ENCODE assay signal across 22 cellular contexts in genomic region chr10:71358292-71358691, GRCh38. TPM values are rescaled to one million over a fixed set of nuclear protein-coding genes. Genes with fewer than 3 reads are reported as not detected.
A peak's percentile ranks its signal among the peaks of the same experiment; 100 is the strongest.
DNase-seq lines count a peak whose midpoint lies in the region; ATAC-seq, FAIRE-seq and TF ChIP-seq lines count a peak whose summit lies in the region.
"Had no signal": no experiment of that assay in that cellular context is flagged by ENCODE, and none has a peak within 500 bp of the region (broad histone marks: within the 10 kb centered on the region; RNA-seq: fewer than 3 reads in every experiment).

No MANE protein-coding gene starts in this region.

- in situ Hi-C loops in GM12878 (cut with MboI), result loop anchor here (5.0 kb wide), 1 partner anchor 36 kb away; no protein-coding TSS in a partner anchor

- RAD21 ChIA-PET in GM12878 (lab: Charles Lee; ENCODE audit: unreplicated experiment), result interaction anchor here (1.6 kb wide), 1 partner anchor 15 kb away, joined by 7 read pairs; no protein-coding TSS in a partner anchor

- no peaks in the 10 kb centered on the region for H3K9me3 ChIP-seq in cardiac muscle cell (ENCODE audit: low read depth)
- no peaks in the 10 kb centered on the region for H3K9me3 ChIP-seq in right atrium auricular region
- no peaks in the 10 kb centered on the region for H3K9me3 ChIP-seq in GM12878 (replicated peaks; ENCODE audit: control insufficient read depth, insufficient read depth, low read length)
- no peaks in the 10 kb centered on the region for H3K9me3 ChIP-seq in gastroesophageal sphincter

- intact Hi-C loops in GM12878 (cut with micrococcal nuclease; ENCODE audit: unreplicated experiment) (no loop called here), sciatic nerve (cut with DNase I) (no loop called here)
- intact Hi-C loops in activated CD4-positive, alpha-beta memory T cell treated with anti-CD3 and anti-CD28 coated beads for 36 hours (cut with micrococcal nuclease), result no loop called here

- H3K4me1 ChIP-seq in cardiac muscle cell (ENCODE audit: low read depth) (no peaks in the 10 kb centered on the region), right atrium auricular region (peaks cover 0 to 7% of the 10 kb centered on the region in 2 donors), GM12878 (ENCODE audit: control insufficient read depth, insufficient read depth, low read length) (peaks cover 26% of the 10 kb centered on the region), gastroesophageal sphincter (peaks cover 0 to 3% (median 0%) of the 10 kb centered on the region in 3 donors)

- no peak overlapping the region for H3K9ac ChIP-seq in GM12878 (ENCODE audit: control insufficient read depth, insufficient read depth, low read length)

- ATAC-seq in GM12878 (no peak), sciatic nerve (peak; percentile 29), gastroesophageal sphincter (no peak)

- TF ChIP-seq EP300 in GM12878 (IDR thresholded peaks at IDR 0.05; ENCODE audit: borderline replicate concordance in 1 of 2, control insufficient read depth in 1 of 2, low read depth in 2 of 2, low read length in 2 of 2), result no peak
- TF ChIP-seq EP300 in gastroesophageal sphincter (IDR thresholded peaks at IDR 0.05), result no peak

- WGBS in GM12878 (ENCODE audit: insufficient coverage, insufficient replicate concordance, low lambda C conversion rate, missing lambda C conversion rate), result 72% methylated on average over 8 of the region's 8 CpGs
- WGBS in gastroesophageal sphincter (ENCODE audit: low coverage in 1 of 2), 2 donors, result 79% methylated on average over 5 of the region's 8 CpGs; no CpG with 5 or more reads in 1 of the 2 donors

- CTCF ChIA-PET in GM12878 (lab: Yijun Ruan, JAX), result interaction anchor here (0.8 to 3.1 kb wide), 6 partner anchors 12 to 50 kb away, joined by 4 to 11 read pairs (median 6); partner anchors contain the start of gene SLC29A3
- CTCF ChIA-PET in activated CD4-positive, alpha-beta memory T cell treated with anti-CD3 and anti-CD28 coated beads for 36 hours (lab: Charles Lee), result no interaction called here

- no peaks in the 10 kb centered on the region for H3K27me3 ChIP-seq in cardiac muscle cell
- H3K27me3 ChIP-seq in right atrium auricular region, result no peaks in the 10 kb centered on the region
- no peaks in the 10 kb centered on the region for H3K27me3 ChIP-seq in GM12878 (replicated peaks in 1 of 2; ENCODE audit: control insufficient read depth in 2 of 2, insufficient read depth in 2 of 2, low read length in 1 of 2)
- H3K27me3 ChIP-seq in gastroesophageal sphincter, result no peaks in the 10 kb centered on the region

- no peaks in the 10 kb centered on the region for H3K36me3 ChIP-seq in cardiac muscle cell
- H3K36me3 ChIP-seq in right atrium auricular region, result peaks cover 8% of the 10 kb centered on the region
- H3K36me3 ChIP-seq in GM12878 (ENCODE audit: control insufficient read depth in 2 of 2, insufficient read depth in 2 of 2, low read length in 1 of 2), result no peaks in the 10 kb centered on the region; a peak in 1 of 4 replicates
- peaks cover 0 to 93% of the 10 kb centered on the region in 2 donors for H3K36me3 ChIP-seq in gastroesophageal sphincter

- no peaks in the 10 kb centered on the region for H3K9me3 Mint-ChIP-seq in activated CD4-positive, alpha-beta memory T cell treated with anti-CD3 and anti-CD28 coated beads for 36 hours

- no peak overlapping the region for H3K27ac Mint-ChIP-seq in activated CD4-positive, alpha-beta memory T cell treated with anti-CD3 and anti-CD28 coated beads for 36 hours

- H3K4me1 Mint-ChIP-seq in activated CD4-positive, alpha-beta memory T cell treated with anti-CD3 and anti-CD28 coated beads for 36 hours (ENCODE audit: low read depth), result no peaks in the 10 kb centered on the region

- FAIRE-seq in GM12878 (lab: Jason Lieb, UNC), result no peak
- FAIRE-seq: A204.1, G401.6, GM18507, H1 had no signal

- POLR2A ChIA-PET in GM12878 (lab: Charles Lee), result interaction anchor here (1.0 to 1.3 kb wide), 2 partner anchors 18 kb away, joined by 3 read pairs; no protein-coding TSS in a partner anchor
- POLR2A ChIA-PET in activated CD4-positive, alpha-beta memory T cell treated with anti-CD3 and anti-CD28 coated beads for 36 hours (lab: Charles Lee), result no interaction called here

- no peak overlapping the region for H3K4me3 Mint-ChIP-seq in activated CD4-positive, alpha-beta memory T cell treated with anti-CD3 and anti-CD28 coated beads for 36 hours

- no peak for TF ChIP-seq POLR2A in GM12878 (IDR thresholded peaks at IDR 0.05; ENCODE audit: low read depth, low read length)
- no peak for TF ChIP-seq POLR2A in gastroesophageal sphincter (IDR thresholded peaks at IDR 0.05)

- DNase-seq in cardiac muscle cell (ENCODE audit: low read depth in 1 of 2, low spot score in 1 of 2), result peak; percentile 3 to 11
- no peak for DNase-seq in right atrium auricular region (ENCODE audit: low spot score)
- DNase-seq in GM12878 (ENCODE audit: low read depth, low spot score), result no peak
- no peak for DNase-seq in sciatic nerve (ENCODE audit: low spot score)
- no peak for DNase-seq in NOMO-1 treated with dmso at 0.1 percent for 144 hours (lab: John Stamatoyannopoulos, UW; ENCODE audit: unreplicated experiment)
- no peak for DNase-seq in activated CD4-positive, alpha-beta memory T cell treated with anti-CD3 and anti-CD28 coated beads for 36 hours
- DNase-seq in SHP77 (lab: John Stamatoyannopoulos, UW), result no peak
- DNase-seq: C1 segment of cervical spinal cord, DND-41, KBM-7, NCI-H1417 treated with DMSO at 0.1 percent for 48 hours, NCI-H1930, NCI-H2171, NCI-H446, NCI-H69, OCI-M1, RPMI8226 had no signal

- no peak overlapping the region for H3K4me3 ChIP-seq in cardiac muscle cell
- H3K4me3 ChIP-seq in right atrium auricular region, result no peak overlapping the region
- H3K4me3 ChIP-seq in GM12878, result no peak overlapping the region
- H3K4me3 ChIP-seq in gastroesophageal sphincter, result no peak overlapping the region

- H3K4me2 ChIP-seq in GM12878 (ENCODE audit: control insufficient read depth, insufficient read depth), result peak overlapping the region; percentile 30

- H3K27ac ChIP-seq in cardiac muscle cell (no peak overlapping the region), right atrium auricular region (no peak overlapping the region), GM12878 (ENCODE audit: control insufficient read depth, insufficient read depth) (peak overlapping the region; percentile 42), gastroesophageal sphincter (no peak overlapping the region)

- TF ChIP-seq CTCF in cardiac muscle cell (IDR thresholded peaks at IDR 0.05; ENCODE audit: low read depth, low read length) (no peak), right atrium auricular region (IDR thresholded peaks at IDR 0.05) (no peak), GM12878 (IDR thresholded peaks at IDR 0.05 in 2 of 3, conservative IDR thresholded peaks at IDR 0.05 in 1 of 3; ENCODE audit: control insufficient read depth in 2 of 3, extremely low read depth in 1 of 3, insufficient read depth in 1 of 3, low read depth in 3 of 3, low read length in 3 of 3) (no peak), gastroesophageal sphincter (IDR thresholded peaks at IDR 0.05) (no peak)

- H2AFZ ChIP-seq in GM12878 (ENCODE audit: control insufficient read depth, low read depth, low read length), result no peak overlapping the region

- SMC1A ChIA-PET in GM12878 (lab: Charles Lee; ENCODE audit: uncharacterized antibody, unreplicated experiment), result interaction anchor here (1.0 to 2.8 kb wide), 5 partner anchors 11 to 538 kb away, joined by 3 to 12 read pairs (median 5); no protein-coding TSS in a partner anchor

- no peak for TF ChIP-seq RAD21 in GM12878 (IDR thresholded peaks at IDR 0.05; ENCODE audit: insufficient read depth, low read depth, low read length)

- no peaks in the 10 kb centered on the region for H3K79me2 ChIP-seq in GM12878 (ENCODE audit: control insufficient read depth, insufficient read depth, low read length)

- BruUV-seq in GM12878 (replicated peaks; lab: Mats Ljungman, UMichigan), result no TSS peak

- no peaks in the 10 kb centered on the region for H4K20me1 ChIP-seq in GM12878 (ENCODE audit: control insufficient read depth, insufficient read depth)

- peaks cover 22% of the 10 kb centered on the region for H3K36me3 Mint-ChIP-seq in activated CD4-positive, alpha-beta memory T cell treated with anti-CD3 and anti-CD28 coated beads for 36 hours

- H3K27me3 Mint-ChIP-seq in activated CD4-positive, alpha-beta memory T cell treated with anti-CD3 and anti-CD28 coated beads for 36 hours, result no peaks in the 10 kb centered on the region

RNA-seq across cellular contexts. Expression of gene CDH23, which starts 38.4 kb away (rescaled TPM):
- total RNA-seq in cardiac muscle cell (0.51 and 0.78 TPM in 2 replicates), right atrium auricular region (1 to 10 TPM; 3.9 to 4.4 TPM), GM12878 (2014; rRNA removed) (0.22 and 0.40 TPM in 2 replicates), GM12878 (2014; rRNA removed; fragmentation: Illumina TruSeq; extraction: Trizol) (0.14 and 0.22 TPM in 2 replicates), GM12878 (2021) (0.16 and 0.26 TPM in 2 replicates), sciatic nerve (20.1 TPM), gastroesophageal sphincter (10 to 100 TPM in 3 of 4 donors, 1 to 10 TPM in 1; 5.1 to 33.5 (median 16.2) TPM)
- polyA plus RNA-seq in cardiac muscle cell (0.05 and 1.2 TPM in 2 replicates), GM12878 (2011; rRNA removed) (0.04 and 0.12 TPM in 2 replicates), GM12878 (2014; fragmentation: Illumina TruSeq; extraction: Trizol) (0.03 and 0.13 TPM in 2 replicates), GM12878 (2014; fragmentation: Nextera tagmentation; extraction: Ambion mirVana) (under 1 TPM in 1 of 2 experiments, not detected in 1; 0.09 TPM), GM12878 (2014; rRNA removed) (0.15 and 0.34 TPM in 2 replicates), GM12878 (2016; fragmentation: Nextera tagmentation; extraction: Ambion mirVana) (under 1 TPM; 0.12 to 0.15 TPM)
- 0.65 and 1.0 TPM in 2 replicates for total RNA-seq in GM12878 (2013; cell fraction: nucleolus; rRNA removed)
- polyA plus RNA-seq in GM12878 (2011; ENCODE audit: low read depth), result 0.05 TPM
- polyA plus RNA-seq in GM12878 (2011; cell fraction: cytosol; rRNA removed), result 0.10 and 0.12 TPM in 2 replicates
- 0.31 and 0.37 TPM in 2 replicates for polyA plus RNA-seq in GM12878 (2011; cell fraction: nucleus; rRNA removed)
- polyA plus RNA-seq in GM12878 (2012), result 0.18 and 0.25 TPM in 2 replicates
- 0.05 TPM in 1 of 2 replicates, not detected in the other for polyA minus RNA-seq in GM12878 (2011; rRNA and poly(A)+ RNA removed)
- not detected in 2 replicates for polyA minus RNA-seq in GM12878 (2011; cell fraction: cytosol; rRNA and poly(A)+ RNA removed)
- polyA minus RNA-seq in GM12878 (2011; cell fraction: nucleus; rRNA and poly(A)+ RNA removed), result 0.10 TPM in 1 of 2 replicates, not detected in the other
- total RNA-seq in activated CD4-positive, alpha-beta memory T cell treated with anti-CD3 and anti-CD28 coated beads for 36 hours, result 1 to 10 TPM; 2.6 TPM

RNA-seq across cellular contexts. Expression of gene SLC29A3, which starts 39.2 kb away (rescaled TPM):
- total RNA-seq in cardiac muscle cell (2.5 and 3.5 TPM in 2 replicates), right atrium auricular region (1 to 10 TPM; 1.8 to 2.9 TPM), GM12878 (2014; rRNA removed) (1.5 and 1.8 TPM in 2 replicates), GM12878 (2014; rRNA removed; fragmentation: Illumina TruSeq; extraction: Trizol) (1.5 and 1.6 TPM in 2 replicates), GM12878 (2021) (3.2 and 3.6 TPM in 2 replicates), sciatic nerve (8.7 TPM), gastroesophageal sphincter (1 to 10 TPM; 3.3 to 9.8 (median 4.9) TPM)
- polyA plus RNA-seq in cardiac muscle cell (4.0 and 5.8 TPM in 2 replicates), GM12878 (2011; rRNA removed) (1.5 and 2.8 TPM in 2 replicates), GM12878 (2014; fragmentation: Illumina TruSeq; extraction: Trizol) (3.1 and 3.2 TPM in 2 replicates), GM12878 (2014; fragmentation: Nextera tagmentation; extraction: Ambion mirVana) (1 to 10 TPM; 2.1 to 2.5 TPM), GM12878 (2014; rRNA removed) (1.8 and 2.0 TPM in 2 replicates), GM12878 (2016; fragmentation: Nextera tagmentation; extraction: Ambion mirVana) (1 to 10 TPM; 3.1 to 4.0 TPM)
- total RNA-seq in GM12878 (2013; cell fraction: nucleolus; rRNA removed), result 6.6 and 7.2 TPM in 2 replicates
- 1.1 TPM for polyA plus RNA-seq in GM12878 (2011; ENCODE audit: low read depth)
- 3.7 and 4.2 TPM in 2 replicates for polyA plus RNA-seq in GM12878 (2011; cell fraction: cytosol; rRNA removed)
- 3.5 and 4.4 TPM in 2 replicates for polyA plus RNA-seq in GM12878 (2011; cell fraction: nucleus; rRNA removed)
- polyA plus RNA-seq in GM12878 (2012), result 1.6 TPM in 2 replicates
- polyA minus RNA-seq in GM12878 (2011; rRNA and poly(A)+ RNA removed), result 3.8 and 4.7 TPM in 2 replicates
- polyA minus RNA-seq in GM12878 (2011; cell fraction: cytosol; rRNA and poly(A)+ RNA removed), result 1.1 and 3.2 TPM in 2 replicates
- polyA minus RNA-seq in GM12878 (2011; cell fraction: nucleus; rRNA and poly(A)+ RNA removed), result 2.8 and 4.5 TPM in 2 replicates
- 1 to 10 TPM; 2.5 to 3.0 TPM for total RNA-seq in activated CD4-positive, alpha-beta memory T cell treated with anti-CD3 and anti-CD28 coated beads for 36 hours

Comparison
In these comparisons a context has a peak if more than half of its experiments do, and no peak if none do; other contexts are left out.
1. DNase-seq: peak in cardiac muscle cell (2 of 2); none in right atrium auricular region (single experiment), GM12878 (single experiment), sciatic nerve (single experiment), NOMO-1 treated with dmso at 0.1 percent for 144 hours (single experiment), activated CD4-positive, alpha-beta memory T cell treated with anti-CD3 and anti-CD28 coated beads for 36 hours (single experiment) and SHP77 (0 of 2).